ENCODE assay signal across 22 cellular contexts in genomic region chr7:57342954-57343353, GRCh38.
DNase-seq lines count a peak whose midpoint lies in the region; ATAC-seq, FAIRE-seq and TF ChIP-seq lines count a peak whose summit lies in the region.
"Had no signal": no experiment of that assay in that cellular context is flagged by ENCODE, and none has a peak within 500 bp of the region (broad histone marks: within the 10 kb centered on the region; RNA-seq: fewer than 3 reads in every experiment).

No MANE protein-coding gene starts in this region.

- POLR2A ChIA-PET in HepG2 (lab: Yijun Ruan, JAX): no interaction called here

- TF ChIP-seq EP300 in HepG2 (IDR thresholded peaks at IDR 0.05; ENCODE audit: low read depth in 2 of 2, low read length in 2 of 2) (no peak), HepG2 (CRISPR knock-in tag; IDR thresholded peaks at IDR 0.05; ENCODE audit: borderline replicate concordance) (no peak)

- H3K79me2 ChIP-seq in HepG2 (ENCODE audit: insufficient read depth, low read length) (no peaks in the 10 kb centered on the region), neural progenitor cell (ENCODE audit: low read depth) (no peaks in the 10 kb centered on the region)

- intact Hi-C loops in left ventricle myocardium inferior (cut with micrococcal nuclease): no loop called here
- intact Hi-C loops in left cardiac atrium (cut with DNase I): no loop called here
- intact Hi-C loops in HepG2 (cut with micrococcal nuclease; ENCODE audit: unreplicated experiment): no loop called here
- intact Hi-C loops in posterior cingulate gyrus (cut with DNase I): no loop called here

- no peak overlapping the region for H3K9ac ChIP-seq in liver (ENCODE audit: low read depth in 1 of 2, low read length in 2 of 2)
- H3K9ac ChIP-seq in HepG2 (ENCODE audit: insufficient read depth, low read depth, low read length): no peak overlapping the region
- no peak overlapping the region for H3K9ac ChIP-seq in neural progenitor cell
- H3K9ac ChIP-seq: BLaER1 treated with 17β-estradiol and CSF1 and Interleukin-3, amounts not matched to agents 10 nM and 100 nM had no signal

- TF ChIP-seq RAD21 in liver (IDR thresholded peaks at IDR 0.05): no peak
- TF ChIP-seq RAD21 in HepG2 (CRISPR knock-in tag; IDR thresholded peaks at IDR 0.05): no peak

- H3K36me3 Mint-ChIP-seq in neural progenitor cell: no peaks in the 10 kb centered on the region
- H3K36me3 Mint-ChIP-seq: CD8-positive, alpha-beta T cell had no signal

- H3K4me1 Mint-ChIP-seq in neural progenitor cell: no peaks in the 10 kb centered on the region
- H3K4me1 Mint-ChIP-seq: B cell had no signal

- peaks cover 4% of the 10 kb centered on the region for H3K27me3 Mint-ChIP-seq in neural progenitor cell (ENCODE audit: insufficient read depth, low read depth)
- H3K27me3 Mint-ChIP-seq: B cell; CD4-positive, alpha-beta T cell had no signal

- 45% methylated on average over 5 of the region's 5 CpGs for WGBS in liver
- 5% methylated on average over 5 of the region's 5 CpGs for WGBS in HepG2 (ENCODE audit: low lambda C conversion rate)

- H2AFZ ChIP-seq in HepG2 (ENCODE audit: low read length): no peak overlapping the region
- no peak overlapping the region for H2AFZ ChIP-seq in neural progenitor cell (replicated peaks)

- H3K4me3 Mint-ChIP-seq in neural progenitor cell: peak overlapping the region; percentile 27
- H3K4me3 Mint-ChIP-seq: B cell; CD4-positive, alpha-beta T cell; CD8-positive, alpha-beta T cell had no signal

- in situ Hi-C loops in HepG2 (cut with HindIII; ENCODE audit: extremely low pct_ligation_motif_present, low pct_unique_long_range_greater_than_20kb): no loop called here

- no TSS peak for BruUV-seq in HepG2 (replicated peaks; lab: Mats Ljungman, UMichigan)

- H3K9me3 ChIP-seq in left ventricle myocardium inferior (replicated peaks): no peaks in the 10 kb centered on the region
- H3K9me3 ChIP-seq in liver (ENCODE audit: control insufficient read depth in 4 of 4, low read length in 3 of 4): no peaks in the 10 kb centered on the region
- H3K9me3 ChIP-seq in HepG2 (ENCODE audit: low read length): peaks cover 97% of the 10 kb centered on the region
- no peaks in the 10 kb centered on the region for H3K9me3 ChIP-seq in neural progenitor cell (ENCODE audit: low read depth)
- H3K9me3 ChIP-seq: Caco-2 had no signal

- CTCF ChIA-PET in HepG2 (lab: Yijun Ruan, JAX; ENCODE audit: low intra/inter-chr PET ratio, low total read pairs): no interaction called here

- no peak for DNase-seq in left ventricle myocardium inferior
- no peak for DNase-seq in left cardiac atrium
- no peak for DNase-seq in HepG2 (ENCODE audit: low spot score)
- DNase-seq in neural progenitor cell (ENCODE audit: low spot score): no peak
- DNase-seq in posterior cingulate gyrus: no peak
- DNase-seq: AML-193; Caco-2; Calu3; CD4-positive, alpha-beta T cell; CD8-positive, alpha-beta T cell; DMS79 treated with DMSO at 0.1 percent for 48 hours; GF-D8 had no signal

- TF ChIP-seq CTCF in left ventricle myocardium inferior (IDR thresholded peaks at IDR 0.05; ENCODE audit: borderline replicate concordance): no peak
- no peak for TF ChIP-seq CTCF in liver (IDR thresholded peaks at IDR 0.05; ENCODE audit: low read depth, low read length, missing input control)
- no peak for TF ChIP-seq CTCF in HepG2 (CRISPR knock-in tag; IDR thresholded peaks at IDR 0.05)
- no peak for TF ChIP-seq CTCF in neural progenitor cell (IDR thresholded peaks at IDR 0.05)

- peak overlapping the region; percentile 90 for H3K27ac ChIP-seq in left ventricle myocardium inferior (replicated peaks)
- peak overlapping the region; percentile 78 to 84 for H3K27ac ChIP-seq in liver (ENCODE audit: low read depth in 1 of 2, low read length in 2 of 2)
- no peak overlapping the region for H3K27ac ChIP-seq in HepG2 (ENCODE audit: extremely low read length, insufficient read depth, low read length)
- H3K27ac ChIP-seq in neural progenitor cell: no peak overlapping the region
- H3K27ac ChIP-seq: 22Rv1; A549; BLaER1 treated with 17β-estradiol and CSF1 and Interleukin-3, amounts not matched to agents 10 nM and 100 nM; C4-2B had no signal

- H3K9me3 Mint-ChIP-seq in neural progenitor cell: peaks cover 75% of the 10 kb centered on the region

- no peak overlapping the region for H3K4me3 ChIP-seq in left ventricle myocardium inferior
- no peak overlapping the region for H3K4me3 ChIP-seq in liver (ENCODE audit: low read depth in 1 of 3, low read length in 3 of 3)
- H3K4me3 ChIP-seq in HepG2 (replicated peaks in 1 of 3; ENCODE audit: insufficient read depth in 1 of 3, low read depth in 2 of 3, low read length in 3 of 3): no peak overlapping the region
- no peak overlapping the region for H3K4me3 ChIP-seq in neural progenitor cell
- H3K4me3 ChIP-seq: A549; BLaER1 treated with 17β-estradiol and CSF1 and Interleukin-3, amounts not matched to agents 10 nM and 100 nM had no signal

- H3F3A ChIP-seq in neural progenitor cell (ENCODE audit: low read depth): no peaks in the 10 kb centered on the region

- no peaks in the 10 kb centered on the region for H3K36me3 ChIP-seq in left ventricle myocardium inferior
- no peaks in the 10 kb centered on the region for H3K36me3 ChIP-seq in liver (ENCODE audit: control insufficient read depth in 4 of 4, insufficient read depth in 3 of 4, low read depth in 1 of 4, low read length in 3 of 4)
- no peaks in the 10 kb centered on the region for H3K36me3 ChIP-seq in HepG2 (replicated peaks in 1 of 2; ENCODE audit: control insufficient read depth in 1 of 2, insufficient read depth in 2 of 2, low read length in 2 of 2)
- H3K36me3 ChIP-seq in neural progenitor cell: no peaks in the 10 kb centered on the region
- H3K36me3 ChIP-seq: BLaER1 treated with 17β-estradiol and CSF1 and Interleukin-3, amounts not matched to agents 10 nM and 100 nM had no signal

- H3K4me1 ChIP-seq in left ventricle myocardium inferior (peaks cover 28% of the 10 kb centered on the region), liver (ENCODE audit: control insufficient read depth in 4 of 4, insufficient read depth in 4 of 4, low read length in 3 of 4) (peaks cover 11 to 58% (median 31%) of the 10 kb centered on the region in 4 donors), HepG2 (ENCODE audit: insufficient read depth, low read length) (no peaks in the 10 kb centered on the region), neural progenitor cell (no peaks in the 10 kb centered on the region)
- H3K4me1 ChIP-seq: A549, Caco-2 had no signal

- H3K27ac Mint-ChIP-seq in neural progenitor cell: no peak overlapping the region
- H3K27ac Mint-ChIP-seq: B cell; CD4-positive, alpha-beta T cell; CD8-positive, alpha-beta T cell had no signal

- no peak for TF ChIP-seq POLR2A in HepG2 (IDR thresholded peaks at IDR 0.05; ENCODE audit: insufficient read depth in 1 of 2, low read depth in 2 of 2, low read length in 2 of 2)

- no peak for ATAC-seq in left cardiac atrium
- no peak for ATAC-seq in HepG2
- ATAC-seq: A549; CD8-positive, alpha-beta T cell had no signal

- H3K4me2 ChIP-seq in HepG2 (ENCODE audit: low read depth, low read length) (no peak overlapping the region), neural progenitor cell (no peak overlapping the region)
- H3K4me2 ChIP-seq: A549; BLaER1 treated with 17β-estradiol and CSF1 and Interleukin-3, amounts not matched to agents 10 nM and 100 nM had no signal

- no peaks in the 10 kb centered on the region for H4K20me1 ChIP-seq in HepG2 (ENCODE audit: insufficient read depth, low read length)
- no peaks in the 10 kb centered on the region for H4K20me1 ChIP-seq in neural progenitor cell (ENCODE audit: low read depth)
- H4K20me1 ChIP-seq: BLaER1 treated with 17β-estradiol and CSF1 and Interleukin-3, amounts not matched to agents 10 nM and 100 nM had no signal

- H3K27me3 ChIP-seq in left ventricle myocardium inferior (ENCODE audit: low read depth) (no peaks in the 10 kb centered on the region), liver (ENCODE audit: control insufficient read depth in 4 of 4, insufficient read depth in 4 of 4, low read length in 3 of 4) (no peaks in the 10 kb centered on the region), HepG2 (ENCODE audit: control insufficient read depth in 1 of 2, insufficient read depth in 2 of 2, low read length in 2 of 2) (no peaks in the 10 kb centered on the region), neural progenitor cell (no peaks in the 10 kb centered on the region)
- H3K27me3 ChIP-seq: BLaER1 treated with 17β-estradiol and CSF1 and Interleukin-3, amounts not matched to agents 10 nM and 100 nM had no signal

- no peak for FAIRE-seq in HepG2 (lab: Jason Lieb, UNC)
- FAIRE-seq: A549, D721Med, G401.6, GM12891, GM19239 had no signal

TF ChIP-seq in liver, 16 proteins besides CTCF, POLR2A, EP300 and RAD21:
- TF ChIP-seq SP1 (IDR thresholded peaks at IDR 0.05) (no peak), HNF4A (conservative IDR thresholded peaks at IDR 0.05) (peak in 1 of 2 donors; percentile 59), FOXA2 (IDR thresholded peaks at IDR 0.05) (peak; percentile 83), RXRA (IDR thresholded peaks at IDR 0.05) (peak in 1 of 2 donors; percentile 84), JUND (IDR thresholded peaks at IDR 0.05) (peak in 1 of 2 donors; percentile 48), TAF1 (conservative IDR thresholded peaks at IDR 0.05) (no peak), FOXA1 (IDR thresholded peaks at IDR 0.05) (peak; percentile 81), YY1 (IDR thresholded peaks at IDR 0.05) (peak; percentile 24)

Comparison
In these comparisons a context has a peak if more than half of its experiments do, and no peak if none do; other contexts are left out.
1. H3K27ac ChIP-seq: peak in left ventricle myocardium inferior (single experiment) and liver (2 of 2); none in HepG2 (single experiment) and neural progenitor cell (single experiment).